In the genomic region with DNA sequence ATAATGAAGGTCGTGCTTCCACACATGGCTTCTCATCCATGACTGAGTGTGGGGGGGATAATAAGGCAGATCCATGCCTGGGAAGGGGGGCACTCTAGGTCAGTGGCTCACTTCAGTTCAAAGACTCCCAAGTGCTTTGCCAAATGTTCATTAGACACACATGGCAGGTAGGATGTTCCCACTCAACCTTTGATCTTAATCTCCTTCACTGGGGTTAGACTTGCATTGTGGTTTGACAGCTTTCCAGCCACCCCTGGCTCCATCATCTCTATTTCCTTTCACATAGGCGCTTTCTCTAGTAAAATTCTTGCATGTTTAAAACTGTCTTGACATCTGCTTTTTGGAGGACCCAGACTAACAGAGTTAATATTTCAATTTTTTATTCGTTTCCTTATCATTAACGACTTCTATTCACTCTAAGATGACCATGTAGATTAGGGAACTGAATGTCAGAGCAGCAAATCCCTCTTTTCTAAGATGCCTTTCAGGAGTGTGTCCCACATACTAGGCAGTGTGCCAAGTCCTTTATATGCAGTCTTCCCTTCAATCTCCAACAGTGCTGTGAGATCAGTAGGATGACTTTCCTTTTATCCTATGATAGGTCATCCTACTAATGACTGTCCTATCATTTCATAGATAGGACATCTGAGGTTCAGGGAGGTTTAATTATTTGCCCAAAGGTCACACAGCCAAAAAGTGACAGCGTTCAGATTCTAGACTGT, we compare ENCODE assay signal across 20 cellular contexts. TPM values are rescaled to one million over a fixed set of nuclear protein-coding genes. Genes with fewer than 3 reads are reported as not detected.
DNase-seq lines count a peak whose midpoint lies in the region; ATAC-seq and TF ChIP-seq lines count a peak whose summit lies in the region.
"Had no signal": no experiment of that assay in that cellular context is flagged by ENCODE, and none has a peak within 500 bp of the region (broad histone marks: within the 10 kb centered on the region; RNA-seq: fewer than 3 reads in every experiment).

No MANE protein-coding gene starts in this region.

- ATAC-seq in HG02642 (IDR thresholded peaks at IDR 0.05; ENCODE audit: poor library complexity, unreplicated experiment), result no peak
- ATAC-seq in left cardiac atrium, result no peak
- ATAC-seq: activated naive CD4-positive, alpha-beta T cell treated with anti-CD3 and anti-CD28 coated beads, Interleukin-2, amount 50 U/mL, for 72 hours; body of pancreas; left lung had no signal

- H3K4me3 ChIP-seq in LNCaP clone FGC (ENCODE audit: low read depth, low read length), result no peak overlapping the region
- H3K4me3 ChIP-seq: body of pancreas, left lung, neural progenitor cell had no signal

- intact Hi-C loops in left cardiac atrium (cut with DNase I), result no loop called here

- in situ Hi-C loops in SK-MEL-5 (cut with HindIII; ENCODE audit: low pct_unique_long_range_greater_than_20kb, low sequenced_read_pairs), result no loop called here

- peak; percentile 57 for DNase-seq in EH (ENCODE audit: low read depth)
- peak; percentile 33 for DNase-seq in LNCaP clone FGC (ENCODE audit: low read depth)
- peak; percentile 36 for DNase-seq in SK-MEL-5 (ENCODE audit: low read depth, low spot score)
- DNase-seq in glomerular visceral epithelial cell (ENCODE audit: extremely low spot score), result peak; percentile 46
- no peak for DNase-seq in left cardiac atrium
- no peak for DNase-seq in SW 1271 (lab: John Stamatoyannopoulos, UW)
- DNase-seq in NCI-H774 (lab: John Stamatoyannopoulos, UW), result no peak
- DNase-seq: activated CD4-positive, alpha-beta memory T cell treated with anti-CD3 and anti-CD28 coated beads for 36 hours; activated T-cell treated with anti-CD3 and anti-CD28 coated beads, Interleukin-2, amount 50 U/mL, for 1 hour; AML-193; body of pancreas; Calu3; cortex of kidney; left lung; NCI-H1694; NCI-H510A treated with DMSO at 0.1 percent for 48 hours; retina had no signal

- no peak for TF ChIP-seq CTCF in LNCaP clone FGC (IDR thresholded peaks at IDR 0.05; ENCODE audit: control insufficient read depth, extremely low read depth, insufficient read depth)

RNA-seq across cellular contexts. Expression of gene BTD, which starts 57.9 kb away (rescaled TPM):
- total RNA-seq in SK-MEL-5 (2014; rRNA removed; shearing (Covaris generic)), result 70.3 and 71.4 TPM in 2 replicates
- polyA plus RNA-seq in SK-MEL-5 (2015; cell fraction: cytosol; rRNA removed), result 76.0 and 78.6 TPM in 2 replicates
- polyA plus RNA-seq in SK-MEL-5 (2015; cell fraction: nucleus; rRNA removed), result 17.4 and 22.1 TPM in 2 replicates
- total RNA-seq in left cardiac atrium, result 10 to 100 TPM; 11.4 to 16.0 TPM

RNA-seq across cellular contexts. Expression of gene HACL1, which starts 58.0 kb away (rescaled TPM):
- 51.9 and 56.5 TPM in 2 replicates for total RNA-seq in SK-MEL-5 (2014; rRNA removed; shearing (Covaris generic))
- polyA plus RNA-seq in SK-MEL-5 (2015; cell fraction: cytosol; rRNA removed), result 46.4 and 54.6 TPM in 2 replicates
- 34.7 and 43.2 TPM in 2 replicates for polyA plus RNA-seq in SK-MEL-5 (2015; cell fraction: nucleus; rRNA removed)
- 10 to 100 TPM; 11.0 to 13.2 TPM for total RNA-seq in left cardiac atrium

Comparison
In these comparisons a context has a peak if more than half of its experiments do, and no peak if none do; other contexts are left out.
1. DNase-seq: peak in EH (single experiment), LNCaP clone FGC (single experiment), SK-MEL-5 (single experiment) and glomerular visceral epithelial cell (single experiment); none in left cardiac atrium (single experiment), SW 1271 (0 of 2) and NCI-H774 (single experiment).